In genomic region chr6:47072667-47073066, GRCh38 we compare ENCODE assay signal across 37 cellular contexts. TPM values are rescaled to one million over a fixed set of nuclear protein-coding genes. Genes with fewer than 3 reads are reported as not detected.
"Had no signal": no experiment of that assay in that cellular context is flagged by ENCODE, and none has a peak within 500 bp of the region (broad histone marks: within the 10 kb centered on the region; RNA-seq: fewer than 3 reads in every experiment).

No MANE protein-coding gene starts in this region.

- DNase-seq: activated CD4-positive, alpha-beta memory T cell treated with anti-CD3 and anti-CD28 coated beads for 36 hours; activated CD4-positive, alpha-beta T cell treated with anti-CD3 and anti-CD28 coated beads for 36 hours; activated CD4-positive, alpha-beta T cell treated with anti-CD3 and anti-CD28 coated beads, Interleukin-2, amount 10 ng/mL, durations not matched to agents 24 days and 14 days; activated CD4-positive, CD25-positive, alpha-beta regulatory T cell; activated CD4-positive, CD25-positive, alpha-beta regulatory T cell treated with anti-CD3 and anti-CD28 coated beads, Interleukin-2, amount 50 U/mL, for 72 hours; activated CD8-positive, alpha-beta memory T cell treated with anti-CD3 and anti-CD28 coated beads, Interleukin-2, amount 10 ng/mL, durations not matched to agents 7 days and 5 days; activated CD8-positive, alpha-beta memory T cell treated with anti-CD3 and anti-CD28 coated beads, Interleukin-2, amount 50 U/mL, for 4 hours; activated CD8-positive, alpha-beta T cell treated with anti-CD3 and anti-CD28 coated beads, Interleukin-2, amount 10 ng/mL, durations not matched to agents 7 days and 5 days; activated effector memory CD4-positive, alpha-beta T cell treated with Interleukin-2 at 50 U/mL for 16 hours; activated gamma-delta T cell treated with Interleukin-2 at 50 U/mL for 16 hours; activated naive CD4-positive, alpha-beta T cell treated with anti-CD3 and anti-CD28 coated beads, Interleukin-2, amount 50 U/mL, for 16 hours; activated naive CD4-positive, alpha-beta T cell treated with Interleukin-2 at 50 U/mL for 16 hours; activated naive CD8-positive, alpha-beta T cell treated with anti-CD3 and anti-CD28 coated beads for 36 hours; activated naive CD8-positive, alpha-beta T cell treated with anti-CD3 and anti-CD28 coated beads, Interleukin-2, amount 50 U/mL, for 24 hours; activated T-cell treated with anti-CD3 and anti-CD28 coated beads for 4 hours; activated T-cell treated with anti-CD3 and anti-CD28 coated beads, Interleukin-2, amount 50 U/mL, for 4 hours; adrenal gland; amygdala; aorta; body of pancreas; central memory CD4-positive, alpha-beta T cell; cerebellar nuclear complex; colonic mucosa; effector CD8-positive, alpha-beta T cell; esophagus squamous epithelium; foreskin melanocyte; T-helper 1 cell; T-helper 17 cell; T1000 had no signal

- ATAC-seq: activated CD4-positive, alpha-beta T cell treated with anti-CD3 and anti-CD28 coated beads for 36 hours; activated CD8-positive, alpha-beta memory T cell treated with anti-CD3 and anti-CD28 coated beads, Interleukin-2, amount 10 ng/mL, durations not matched to agents 7 days and 5 days; activated CD8-positive, alpha-beta T cell treated with anti-CD3 and anti-CD28 coated beads, Interleukin-2, amount 10 ng/mL, durations not matched to agents 7 days and 5 days; activated naive CD8-positive, alpha-beta T cell treated with anti-CD3 and anti-CD28 coated beads, Interleukin-2, amount 50 U/mL, for 24 hours; activated T-cell treated with anti-CD3 and anti-CD28 coated beads, Interleukin-2, amount 50 U/mL, for 4 hours; activated T-helper 17 cell treated with anti-CD3 and anti-CD28 coated beads, Interleukin-2, amount 50 U/mL, for 72 hours; body of pancreas; gastroesophageal sphincter; T-helper 17 cell had no signal

- H3K27ac ChIP-seq: adrenal gland, body of pancreas, colonic mucosa, epithelial cell of prostate, esophagus squamous epithelium, gastroesophageal sphincter had no signal

- H3K27me3 ChIP-seq: adrenal gland, body of pancreas, colonic mucosa, esophagus squamous epithelium, gastroesophageal sphincter had no signal

- H3K36me3 ChIP-seq: adrenal gland, colonic mucosa, esophagus squamous epithelium, gastroesophageal sphincter had no signal

- H3K9me3 ChIP-seq: adrenal gland, body of pancreas, colonic mucosa, esophagus squamous epithelium, gastroesophageal sphincter had no signal

- H3K4me1 ChIP-seq: colonic mucosa had no signal

- H3K4me3 ChIP-seq: adrenal gland, body of pancreas, colonic mucosa, esophagus squamous epithelium, gastroesophageal sphincter had no signal

RNA-seq across cellular contexts. Expression of gene ADGRF1, which starts 30.5 kb away (rescaled TPM):
- total RNA-seq: activated CD4-positive, alpha-beta memory T cell treated with anti-CD3 and anti-CD28 coated beads for 36 hours; activated CD4-positive, alpha-beta T cell treated with anti-CD3 and anti-CD28 coated beads for 36 hours; activated CD4-positive, alpha-beta T cell treated with anti-CD3 and anti-CD28 coated beads, Interleukin-2, amount 10 ng/mL, durations not matched to agents 24 days and 14 days; activated CD8-positive, alpha-beta memory T cell treated with anti-CD3 and anti-CD28 coated beads for 36 hours; activated CD8-positive, alpha-beta memory T cell treated with anti-CD3 and anti-CD28 coated beads, Interleukin-2, amount 10 ng/mL, durations not matched to agents 7 days and 5 days; activated CD8-positive, alpha-beta T cell treated with anti-CD3 and anti-CD28 coated beads, Interleukin-2, amount 10 ng/mL, durations not matched to agents 7 days and 5 days; activated naive CD8-positive, alpha-beta T cell treated with anti-CD3 and anti-CD28 coated beads for 36 hours; activated T-helper 17 cell treated with anti-CD3 and anti-CD28 coated beads, Interleukin-2, amount 50 U/mL, for 72 hours; aorta; dermis microvascular lymphatic vessel endothelial cell; endothelial cell of umbilical vein; fibroblast of lung; glomerular endothelial cell; T-helper 17 cell had no signal
- polyA plus RNA-seq: aorta, endothelial cell of umbilical vein, fibroblast of lung had no signal
